ENCODE assay signal across 7 cellular contexts in genomic region chr11:84558085-84558905, GRCh38.
DNase-seq lines count a peak whose midpoint lies in the region; ATAC-seq and TF ChIP-seq lines count a peak whose summit lies in the region.

No MANE protein-coding gene starts in this region.

- H3K27ac ChIP-seq in lower lobe of right lung: no peak overlapping the region

- H3K4me3 ChIP-seq in lower lobe of right lung: no peak overlapping the region

- H3K9me3 ChIP-seq in lower lobe of right lung: no peaks in the 10 kb centered on the region

- no peaks in the 10 kb centered on the region for H3K4me1 ChIP-seq in lower lobe of right lung

- peak; percentile 98 for ATAC-seq in GM19351 (IDR thresholded peaks at IDR 0.05; ENCODE audit: unreplicated experiment)
- ATAC-seq in HG03196 (IDR thresholded peaks at IDR 0.05; ENCODE audit: unreplicated experiment): peak; percentile 91
- ATAC-seq in lower lobe of right lung: peak; percentile 43 to 63

- TF ChIP-seq CTCF in lower lobe of right lung (IDR thresholded peaks at IDR 0.05): peak; percentile 74

- intact Hi-C loops in lower lobe of right lung (cut with DNase I): no loop called here

- no peaks in the 10 kb centered on the region for H3K27me3 ChIP-seq in lower lobe of right lung (ENCODE audit: low read depth)

- in situ Hi-C loops in G401 (cut with HindIII; ENCODE audit: low sequenced_read_pairs): no loop called here

- no peaks in the 10 kb centered on the region for H3K36me3 ChIP-seq in lower lobe of right lung

- peak; percentile 73 for DNase-seq in G401 (ENCODE audit: low spot score)
- peak; percentile 64 for DNase-seq in NCI-H82 (lab: John Stamatoyannopoulos, UW)
- peak; percentile 29 for DNase-seq in cerebellum (ENCODE audit: low spot score)
- no peak for DNase-seq in lower lobe of right lung
- no peak for DNase-seq in OCI-M2 (lab: John Stamatoyannopoulos, UW; ENCODE audit: unreplicated experiment)

Comparison
In these comparisons a context has a peak if more than half of its experiments do, and no peak if none do; other contexts are left out.
1. DNase-seq: peak in G401 (single experiment), NCI-H82 (single experiment) and cerebellum (single experiment); none in lower lobe of right lung (single experiment) and OCI-M2 (single experiment).
2. Peak in every context shown above with its lines, with median percentiles within 50 percentile points of each other: ATAC-seq.